8 cellular contexts compared by ENCODE assay signal in genomic region chr2:121736462-121737336, GRCh38. TPM values are rescaled to one million over a fixed set of nuclear protein-coding genes. Genes with fewer than 3 reads are reported as not detected.
DNase-seq lines count a peak whose midpoint lies in the region; ATAC-seq, FAIRE-seq and TF ChIP-seq lines count a peak whose summit lies in the region.

Gene NIFK (minus strand): TSS chr2:121736875. CDS start chr2:121736850, 25 bp downstream.

- H2AK5ac ChIP-seq in IMR-90 (ENCODE audit: low read depth, low read length), result peak within 1 kb of the TSS; percentile 62

- H2AK9ac ChIP-seq in IMR-90 (replicated peaks; ENCODE audit: low read depth, low read length, poor library complexity), result peak within 1 kb of the TSS; percentile 92

- 1% methylated on average over 22 of the region's 93 CpGs; no CpG with 5 or more reads in 1 of the 2 experiments for WGBS in IMR-90 (ENCODE audit: extremely low coverage in 2 of 2, insufficient read length in 1 of 2), 2 experiments

- POLR2A ChIA-PET in IMR-90 (lab: Charles Lee; ENCODE audit: unreplicated experiment) (interaction anchor here (0.6 kb wide), 3 partner anchors 15 to 1420 kb away, joined by 5 to 7 read pairs (median 5); no protein-coding TSS in a partner anchor), OCI-LY7 (lab: Charles Lee) (interaction anchor here (0.6 to 2.7 kb wide), 18 partner anchors 15 to 1940 kb away, joined by 3 to 7 read pairs (median 4); partner anchors contain the start of gene RNU4ATAC), endothelial cell of umbilical vein (lab: Charles Lee) (interaction anchor here (0.6 to 2.5 kb wide), 5 partner anchors 16 to 294 kb away, joined by 3 to 19 read pairs (median 5); partner anchors contain the start of genes CLASP1 and RNU4ATAC)

- H4K5ac ChIP-seq in IMR-90 (ENCODE audit: low read depth, low read length), result peak within 1 kb of the TSS; percentile 90

- TF ChIP-seq POLR2A in IMR-90 (IDR thresholded peaks at IDR 0.05; ENCODE audit: low read depth, low read length), result peak; percentile 62; the same call in 1 of the 2 replicates
- peak; percentile 85 for TF ChIP-seq POLR2A in endothelial cell of umbilical vein (IDR thresholded peaks at IDR 0.05; ENCODE audit: low read depth, low read length)

- CTCF ChIA-PET in IMR-90 (lab: Yijun Ruan, JAX) (interaction anchor here (0.6 to 1.3 kb wide), 5 partner anchors 11 to 719 kb away, joined by 3 to 4 read pairs (median 3); no protein-coding TSS in a partner anchor), OCI-LY7 (lab: Charles Lee; ENCODE audit: unreplicated experiment) (interaction anchor here (0.6 to 1.6 kb wide), 6 partner anchors 35 to 1043 kb away, joined by 3 to 12 read pairs (median 5); no protein-coding TSS in a partner anchor), endothelial cell of umbilical vein (lab: Charles Lee) (interaction anchor here (0.6 to 3.1 kb wide), 7 partner anchors 7 to 641 kb away, joined by 3 to 23 read pairs (median 4); partner anchors contain the start of gene RNU4ATAC)

- no peaks in the 10 kb centered on the region for H3K9me3 ChIP-seq in IMR-90 (ENCODE audit: control insufficient read depth, insufficient read depth, low read length)
- no peaks in the 10 kb centered on the region for H3K9me3 ChIP-seq in OCI-LY7 (ENCODE audit: low read length)
- H3K9me3 ChIP-seq in endothelial cell of umbilical vein (replicated peaks; ENCODE audit: control insufficient read depth, insufficient read depth, low read length), result no peaks in the 10 kb centered on the region

- H3K4me1 ChIP-seq in IMR-90 (ENCODE audit: control insufficient read depth, insufficient read depth, low read length) (no peaks in the 10 kb centered on the region), OCI-LY7 (ENCODE audit: insufficient read depth, low read length, poor library complexity, severe bottlenecking) (peaks cover 16% of the 10 kb centered on the region), endothelial cell of umbilical vein (ENCODE audit: control insufficient read depth, extremely low read depth, insufficient read depth, low read length) (peaks cover 9% of the 10 kb centered on the region)

- peak within 1 kb of the TSS; percentile 89 for H3K4me2 ChIP-seq in IMR-90 (ENCODE audit: low read depth, low read length)
- H3K4me2 ChIP-seq in OCI-LY7 (ENCODE audit: low read length), result peak within 1 kb of the TSS; percentile 81
- H3K4me2 ChIP-seq in endothelial cell of umbilical vein (ENCODE audit: insufficient read depth, low read length), result peak within 1 kb of the TSS; percentile 94

- dilution Hi-C loops in IMR-90 (cut with HindIII; ENCODE audit: low sequenced_read_pairs, unreplicated experiment), result no loop called here
- dilution Hi-C loops in endothelial cell of umbilical vein (cut with MboI; ENCODE audit: extremely low pct_ligation_motif_present, low sequenced_read_pairs), result no loop called here

- peak within 1 kb of the TSS; percentile 71 for H4K91ac ChIP-seq in IMR-90 (ENCODE audit: insufficient read depth, low read depth, low read length)

- no peak within 1 kb of the TSS for H2BK20ac ChIP-seq in IMR-90 (ENCODE audit: low read depth, low read length)

- no peak within 1 kb of the TSS for H2BK120ac ChIP-seq in IMR-90 (ENCODE audit: low read depth, low read length)

- H3K27ac ChIP-seq in IMR-90 (ENCODE audit: insufficient read depth, low read length), result peak within 1 kb of the TSS; percentile 99
- peak within 1 kb of the TSS; percentile 61 for H3K27ac ChIP-seq in OCI-LY7 (ENCODE audit: low read depth, low read length, poor library complexity, severe bottlenecking)
- peak within 1 kb of the TSS; percentile 59 for H3K27ac ChIP-seq in endothelial cell of umbilical vein (ENCODE audit: insufficient read depth, low read depth, low read length)

- TF ChIP-seq CTCF in IMR-90 (conservative IDR thresholded peaks at IDR 0.05; ENCODE audit: low read depth, low read length) (no peak), OCI-LY7 (conservative IDR thresholded peaks at IDR 0.05; ENCODE audit: low read length) (no peak), endothelial cell of umbilical vein (IDR thresholded peaks at IDR 0.05; ENCODE audit: extremely low read depth in 1 of 2, insufficient read depth in 1 of 2, low read depth in 1 of 2, low read length in 2 of 2) (no peak)

- ATAC-seq in GM21529 (IDR thresholded peaks at IDR 0.05; ENCODE audit: unreplicated experiment) (peak; percentile 91), IMR-90 (ENCODE audit: low read depth) (peak; percentile 98)

- H3K4ac ChIP-seq in IMR-90 (ENCODE audit: low read depth, low read length), result peak within 1 kb of the TSS; percentile 86

- peak within 1 kb of the TSS; percentile 88 for H2BK5ac ChIP-seq in IMR-90 (ENCODE audit: low read depth, low read length, poor library complexity, severe bottlenecking)

- no peak within 1 kb of the TSS; the same call in 2 of the 3 replicates for H2BK15ac ChIP-seq in IMR-90 (ENCODE audit: low read depth, low read length)

- H3K79me2 ChIP-seq in OCI-LY7 (ENCODE audit: insufficient read depth, low read depth, low read length) (peaks cover 44% of the 10 kb centered on the region), endothelial cell of umbilical vein (ENCODE audit: control insufficient read depth, insufficient read depth, low read length) (peaks cover 22% of the 10 kb centered on the region)

- peak within 1 kb of the TSS; percentile 91 for H2AFZ ChIP-seq in IMR-90 (replicated peaks; ENCODE audit: low read length, poor library complexity)
- peak within 1 kb of the TSS; percentile 53 for H2AFZ ChIP-seq in OCI-LY7 (ENCODE audit: low read length)
- peak within 1 kb of the TSS; percentile 86 for H2AFZ ChIP-seq in endothelial cell of umbilical vein (ENCODE audit: low read depth, low read length)

- peaks cover under 1% of the 10 kb centered on the region; the same call in 1 of the 2 replicates for H3K27me3 ChIP-seq in IMR-90 (ENCODE audit: control insufficient read depth, insufficient read depth, low read length)
- no peaks in the 10 kb centered on the region for H3K27me3 ChIP-seq in endothelial cell of umbilical vein (ENCODE audit: control insufficient read depth in 2 of 2, insufficient read depth in 2 of 2, low read length in 2 of 2)

- H3K9me1 ChIP-seq in IMR-90 (ENCODE audit: insufficient read depth, low read length), result no peaks in the 10 kb centered on the region
- H3K9me1 ChIP-seq in endothelial cell of umbilical vein (replicated peaks; ENCODE audit: control insufficient read depth, extremely low read depth, insufficient read depth, low read length), result no peaks in the 10 kb centered on the region

- FAIRE-seq in endothelial cell of umbilical vein (lab: Jason Lieb, UNC), result peak; percentile 97

- H3K23ac ChIP-seq in IMR-90 (ENCODE audit: low read depth, low read length), result peak within 1 kb of the TSS; percentile 82

- peak within 1 kb of the TSS; percentile 94 to 96 for H4K8ac ChIP-seq in IMR-90 (ENCODE audit: low read depth in 2 of 2, low read length in 2 of 2)

- H3K9ac ChIP-seq in IMR-90 (ENCODE audit: low read depth, low read length) (peak within 1 kb of the TSS; percentile 94), endothelial cell of umbilical vein (replicated peaks; ENCODE audit: extremely low read depth, insufficient read depth, low read length) (peak within 1 kb of the TSS; percentile 92)

- H3K14ac ChIP-seq in IMR-90 (replicated peaks; ENCODE audit: low read depth, low read length), result peak within 1 kb of the TSS; percentile 91

- H3K4me3 ChIP-seq in IMR-90 (ENCODE audit: insufficient read depth, low read depth, low read length) (peak within 1 kb of the TSS; percentile 79), OCI-LY7 (ENCODE audit: low read depth, low read length, poor library complexity, severe bottlenecking) (peak within 1 kb of the TSS; percentile 92), endothelial cell of umbilical vein (replicated peaks in 1 of 3; ENCODE audit: insufficient read depth in 1 of 3, low read depth in 1 of 3, low read length in 3 of 3) (peak within 1 kb of the TSS; percentile 91 to 100 (median 99))

- no peak for TF ChIP-seq RAD21 in IMR-90 (IDR thresholded peaks at IDR 0.05; ENCODE audit: low read length)

- H4K20me1 ChIP-seq in IMR-90 (ENCODE audit: insufficient read depth, low read length) (peaks cover 10% of the 10 kb centered on the region; the same call in 1 of the 2 replicates), OCI-LY7 (ENCODE audit: insufficient read depth, low read length) (peaks cover 9% of the 10 kb centered on the region), endothelial cell of umbilical vein (replicated peaks; ENCODE audit: control insufficient read depth, extremely low read depth, insufficient read depth, low read length) (peaks cover 2% of the 10 kb centered on the region)

- peaks cover 5% of the 10 kb centered on the region for H3K36me3 ChIP-seq in IMR-90 (ENCODE audit: control insufficient read depth, insufficient read depth, low read length)
- H3K36me3 ChIP-seq in OCI-LY7 (ENCODE audit: insufficient read depth, low read length), result peaks cover 38% of the 10 kb centered on the region
- H3K36me3 ChIP-seq in endothelial cell of umbilical vein (ENCODE audit: control insufficient read depth in 2 of 2, extremely low read depth in 1 of 2, insufficient read depth in 2 of 2, low read length in 2 of 2), result peaks cover 2 to 3% of the 10 kb centered on the region in 2 experiments

- intact Hi-C loops in IMR-90 (cut with micrococcal nuclease) (loop anchor here (1.0 kb wide), 1 partner anchor 205 kb away; no protein-coding TSS in a partner anchor), OCI-LY7 (cut with micrococcal nuclease; ENCODE audit: unreplicated experiment) (loop anchor here (1.0 to 10.0 kb wide), 5 partner anchors 19 to 1722 kb away; partner anchors contain the start of genes EPB41L5, RNU4ATAC and TSN), endothelial cell of umbilical vein (cut with micrococcal nuclease) (loop anchor here (1.0 to 5.0 kb wide), 4 partner anchors 19 to 334 kb away; partner anchors contain the start of genes CLASP1 and TSN)

- in situ Hi-C loops in IMR-90 (cut with MboI; ENCODE audit: low sequenced_read_pairs), result loop anchor here (25.0 kb wide), 1 partner anchor 649 kb away; no protein-coding TSS in a partner anchor

- BruUV-seq in IMR-90 (replicated peaks; lab: Mats Ljungman, UMichigan), result no TSS peak
- BruUV-seq in OCI-LY7 (replicated peaks; lab: Mats Ljungman, UMichigan), result no TSS peak
- TSS peak; percentile 47 for BruUV-seq in endothelial cell of umbilical vein (replicated peaks; lab: Mats Ljungman, UMichigan)

- H3K79me1 ChIP-seq in IMR-90 (ENCODE audit: low read depth in 1 of 2, low read length in 2 of 2), result peaks cover 18 to 20% of the 10 kb centered on the region in 2 experiments

- DNase-seq in DMS 273 treated with DMSO at 0.1 percent for 48 hours (lab: John Stamatoyannopoulos, UW), result peak; percentile 95
- DNase-seq in IMR-90, result peak; percentile 95
- peak; percentile 98 for DNase-seq in OCI-LY7 (ENCODE audit: low spot score)
- DNase-seq in activated T-cell treated with anti-CD3 and anti-CD28 coated beads for 1 hour (ENCODE audit: low read depth), result peak; percentile 100
- DNase-seq in endothelial cell of umbilical vein (ENCODE audit: low read depth, low spot score), result peak; percentile 97
- peak; percentile 97 for DNase-seq in midbrain (lab: John Stamatoyannopoulos, UW)
- peak; percentile 100 for DNase-seq in stimulated activated CD8-positive, alpha-beta memory T cell treated with anti-CD3 and anti-CD28 coated beads, Interleukin-15, amount 100 ng/mL, for 48 hours (ENCODE audit: low read depth in 2 of 2)

- no peaks in the 10 kb centered on the region for H3K9me2 ChIP-seq in OCI-LY7 (ENCODE audit: insufficient read depth, low read length)

- H3K56ac ChIP-seq in IMR-90 (ENCODE audit: extremely low read depth, insufficient read depth, low read length), result peak within 1 kb of the TSS; percentile 77

- peak within 1 kb of the TSS; percentile 86 for H3K18ac ChIP-seq in IMR-90 (ENCODE audit: low read depth, low read length)

RNA-seq across cellular contexts. Expression of gene NIFK, which starts in this region (rescaled TPM):
- total RNA-seq in IMR-90 (2012; rRNA removed), result 19.5 and 47.8 TPM in 2 replicates
- polyA plus RNA-seq in IMR-90 (2012; rRNA removed), result 22.7 and 24.3 TPM in 2 replicates
- polyA plus RNA-seq in IMR-90 (2012; cell fraction: cytosol; rRNA removed), result 3.9 and 5.8 TPM in 2 replicates
- polyA plus RNA-seq in IMR-90 (2012; cell fraction: nucleus; rRNA removed; ENCODE audit: low replicate concordance), result 2.9 and 12.4 TPM in 2 replicates
- 64.1 and 78.1 TPM in 2 replicates for total RNA-seq in OCI-LY7 (2014; rRNA removed; shearing (Covaris generic))
- 100 and 107 TPM in 2 replicates for total RNA-seq in OCI-LY7 (2022)
- total RNA-seq in endothelial cell of umbilical vein, result 56.2 and 59.7 TPM in 2 replicates
- polyA plus RNA-seq in endothelial cell of umbilical vein, result 8.1 and 10.7 TPM in 2 replicates
- 12.1 and 14.9 TPM in 2 replicates for polyA plus RNA-seq in endothelial cell of umbilical vein (2011; cell fraction: cytosol; rRNA removed)
- polyA plus RNA-seq in endothelial cell of umbilical vein (2011; cell fraction: nucleus; rRNA removed), result 13.0 and 15.6 TPM in 2 replicates
- 53.4 and 68.3 TPM in 2 replicates for polyA plus RNA-seq in endothelial cell of umbilical vein (2012)
- polyA minus RNA-seq in endothelial cell of umbilical vein, result 9.0 and 9.5 TPM in 2 replicates
- 15.5 TPM for polyA minus RNA-seq in endothelial cell of umbilical vein (2011; cell fraction: cytosol; rRNA and poly(A)+ RNA removed)
- 3.3 and 5.9 TPM in 2 replicates for polyA minus RNA-seq in endothelial cell of umbilical vein (2011; cell fraction: nucleus; rRNA and poly(A)+ RNA removed)

Comparison
In these comparisons a context has a peak if more than half of its experiments do, and no peak if none do; other contexts are left out.
1. Peak in every context shown above with its lines: DNase-seq, ATAC-seq, H3K4me3 ChIP-seq and H3K27ac ChIP-seq.